ENCODE assay signal across 20 cellular contexts in the genomic region with DNA sequence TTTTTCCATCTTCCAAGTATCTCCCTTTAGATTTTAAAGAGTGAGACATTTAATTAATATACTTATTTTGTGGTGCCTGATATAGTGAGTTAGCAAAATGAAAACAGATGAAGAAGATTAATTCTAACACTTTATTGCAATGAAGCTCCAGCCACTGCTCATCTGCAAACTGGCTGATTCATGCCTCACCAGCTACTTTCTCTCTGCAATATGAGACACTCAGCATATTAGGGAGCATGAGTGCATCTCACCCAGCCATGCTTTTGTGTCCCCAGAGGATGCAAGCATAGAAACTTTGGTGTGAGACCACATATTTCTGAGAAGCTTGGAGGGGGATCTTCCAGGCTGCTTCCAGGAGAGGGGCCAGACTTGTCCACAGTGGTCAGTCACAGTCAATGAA.
"Had no signal": no experiment of that assay in that cellular context is flagged by ENCODE, and none has a peak within 500 bp of the region (broad histone marks: within the 10 kb centered on the region; RNA-seq: fewer than 3 reads in every experiment).

No MANE protein-coding gene starts in this region.

- ATAC-seq: activated CD4-positive, CD25-positive, alpha-beta regulatory T cell treated with anti-CD3 and anti-CD28 coated beads, Interleukin-2, amount 50 U/mL, for 24 hours; activated CD8-positive, alpha-beta T cell treated with anti-CD3 and anti-CD28 coated beads for 36 hours; body of pancreas; K562 had no signal

- H3K4me3 ChIP-seq: body of pancreas, K562 had no signal

- FAIRE-seq: bronchial epithelial cell, K562, RCC 7860 had no signal

- DNase-seq: activated CD4-positive, alpha-beta T cell treated with anti-CD3 and anti-CD28 coated beads for 4 hours; activated CD8-positive, alpha-beta memory T cell treated with anti-CD3 and anti-CD28 coated beads, Interleukin-2, amount 50 U/mL, for 4 hours; activated CD8-positive, alpha-beta T cell treated with anti-CD3 and anti-CD28 coated beads for 36 hours; activated naive CD4-positive, alpha-beta T cell treated with anti-CD3 and anti-CD28 coated beads, Interleukin-2, amount 50 U/mL, for 16 hours; activated naive CD8-positive, alpha-beta T cell treated with anti-CD3 and anti-CD28 coated beads, Interleukin-2, amount 10 ng/mL, durations not matched to agents 7 days and 5 days; aorta; body of pancreas; Karpas-422; NCI-H1048; NCI-H146; NCI-H187 treated with DMSO at 0.1 percent for 48 hours; NCI-H2081 treated with DMSO at 0.1 percent for 48 hours; NCI-H2171 treated with DMSO at 0.1 percent for 48 hours; NCI-H345; NCI-H510A treated with DMSO at 0.1 percent for 48 hours; SHP77 treated with DMSO at 0.1 percent for 48 hours had no signal
